Comparison of ENCODE assay signal across 24 cellular contexts in the genomic region with DNA sequence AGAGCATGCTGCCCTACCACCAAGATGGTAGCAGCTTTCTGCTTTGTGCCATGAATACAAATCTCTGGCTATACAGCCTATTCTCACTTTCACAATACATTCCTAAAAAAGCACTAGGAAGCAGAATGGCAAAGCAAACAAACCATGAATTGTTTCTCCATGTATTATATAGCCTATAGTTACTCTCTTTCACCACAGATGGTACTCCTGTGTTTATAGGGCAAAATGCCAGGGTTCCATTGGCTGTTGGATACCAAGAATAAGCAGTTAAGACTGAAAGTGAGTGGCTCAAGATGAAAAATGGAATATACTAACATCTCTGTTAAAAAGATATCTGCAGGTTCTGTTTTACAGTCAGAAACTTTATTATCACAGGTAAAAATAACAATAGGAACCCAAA. TPM values are rescaled to one million over a fixed set of nuclear protein-coding genes. Genes with fewer than 3 reads are reported as not detected.
DNase-seq lines count a peak whose midpoint lies in the region; ATAC-seq and TF ChIP-seq lines count a peak whose summit lies in the region.
"Had no signal": no experiment of that assay in that cellular context is flagged by ENCODE, and none has a peak within 500 bp of the region (broad histone marks: within the 10 kb centered on the region; RNA-seq: fewer than 3 reads in every experiment).

No MANE protein-coding gene starts in this region.

- intact Hi-C loops in CD4-positive, alpha-beta T cell (cut with DNase I, micrococcal nuclease) = no loop called here

- no peak for DNase-seq in CD4-positive, alpha-beta T cell
- peak; percentile 16 for DNase-seq in NCI-H146 treated with DMSO at 0.1 percent for 48 hours (lab: John Stamatoyannopoulos, UW; ENCODE audit: unreplicated experiment)
- peak; percentile 9 for DNase-seq in NCI-H774 (lab: John Stamatoyannopoulos, UW)
- peak; percentile 20 for DNase-seq in fibroblast of villous mesenchyme (ENCODE audit: low read depth)
- no peak for DNase-seq in NCI-H510A (lab: John Stamatoyannopoulos, UW)
- DNase-seq in NAMALWA (ENCODE audit: low spot score) = no peak
- no peak for DNase-seq in SJCRH30
- DNase-seq: activated effector memory CD4-positive, alpha-beta T cell treated with Interleukin-2 at 50 U/mL for 16 hours; amniotic stem cell; CD8-positive, alpha-beta memory T cell; head of caudate nucleus; islet precursor cell; Kasumi-1; midbrain; NCI-H187; retina; SHP77; stomach; WERI-Rb-1 had no signal

- no peak for TF ChIP-seq CTCF in CD4-positive, alpha-beta T cell (IDR thresholded peaks at IDR 0.05)
- no peak for TF ChIP-seq CTCF in fibroblast of villous mesenchyme (IDR thresholded peaks at IDR 0.05; ENCODE audit: insufficient read depth, low read depth, low read length)

- peaks cover 24% of the 10 kb centered on the region for H3K4me1 Mint-ChIP-seq in CD4-positive, alpha-beta T cell (ENCODE audit: low read depth)

- H3K27ac Mint-ChIP-seq in CD4-positive, alpha-beta T cell = peak overlapping the region; percentile 46
- H3K27ac Mint-ChIP-seq: T-helper 1 cell treated with Interleukin-12 subunit alpha and Interleukin-12 subunit beta and Interleukin-4 antibody, amounts not matched to agents 30 μg/mL and 1 μg/mL, for 36 hours had no signal

- no peaks in the 10 kb centered on the region for H3K9me3 Mint-ChIP-seq in CD4-positive, alpha-beta T cell
- H3K9me3 Mint-ChIP-seq: CD8-positive, alpha-beta memory T cell; T-helper 1 cell treated with Interleukin-12 subunit alpha and Interleukin-12 subunit beta and Interleukin-4 antibody, amounts not matched to agents 30 μg/mL and 1 μg/mL, for 36 hours had no signal

- CTCF ChIA-PET in CD4-positive, alpha-beta T cell (lab: Charles Lee) = no interaction called here

- H3K36me3 ChIP-seq in SJCRH30 = peaks cover 12% of the 10 kb centered on the region
- H3K36me3 ChIP-seq: vagina had no signal

- H3K27me3 ChIP-seq in CD4-positive, alpha-beta T cell (ENCODE audit: control insufficient read depth, insufficient read depth, low read length) = no peaks in the 10 kb centered on the region
- H3K27me3 ChIP-seq in SJCRH30 = no peaks in the 10 kb centered on the region
- H3K27me3 ChIP-seq: stomach, vagina had no signal

- H3K27me3 Mint-ChIP-seq in CD4-positive, alpha-beta T cell = no peaks in the 10 kb centered on the region
- H3K27me3 Mint-ChIP-seq: CD8-positive, alpha-beta memory T cell had no signal

- H3K9me3 ChIP-seq in CD4-positive, alpha-beta T cell (ENCODE audit: control insufficient read depth, low read length) = no peaks in the 10 kb centered on the region
- no peaks in the 10 kb centered on the region for H3K9me3 ChIP-seq in SJCRH30 (replicated peaks)
- H3K9me3 ChIP-seq: stomach, vagina had no signal

- H3K4me3 ChIP-seq in fibroblast of villous mesenchyme (ENCODE audit: low read depth, low read length) (no peak overlapping the region), SJCRH30 (no peak overlapping the region)
- H3K4me3 ChIP-seq: stomach, vagina had no signal

- ATAC-seq in CD4-positive, alpha-beta T cell (ENCODE audit: poor library complexity) = no peak
- no peak for ATAC-seq in HG03378 (IDR thresholded peaks at IDR 0.05; ENCODE audit: unreplicated experiment)

- POLR2A ChIA-PET in CD4-positive, alpha-beta T cell (lab: Charles Lee) = no interaction called here

- H3K4me1 ChIP-seq in SJCRH30 = no peaks in the 10 kb centered on the region

- H3K4me3 Mint-ChIP-seq in CD4-positive, alpha-beta T cell = no peak overlapping the region
- H3K4me3 Mint-ChIP-seq: CD8-positive, alpha-beta memory T cell; T-helper 1 cell treated with Interleukin-12 subunit alpha and Interleukin-12 subunit beta and Interleukin-4 antibody, amounts not matched to agents 30 μg/mL and 1 μg/mL, for 36 hours had no signal

- no peak overlapping the region for H3K27ac ChIP-seq in CD4-positive, alpha-beta T cell (ENCODE audit: low read depth, low read length)
- H3K27ac ChIP-seq in SJCRH30 = no peak overlapping the region
- H3K27ac ChIP-seq: epithelial cell of prostate, vagina, WERI-Rb-1 had no signal

- peaks cover 42% of the 10 kb centered on the region for H3K36me3 Mint-ChIP-seq in CD4-positive, alpha-beta T cell (ENCODE audit: low read depth)

RNA-seq across cellular contexts. Expression of gene ARF3, which starts 11.1 kb away (rescaled TPM):
- 10 to 100 TPM; 32.0 to 34.6 TPM for total RNA-seq in CD4-positive, alpha-beta T cell
- 49.3 and 68.2 TPM in 2 replicates for total RNA-seq in fibroblast of villous mesenchyme
- 80.9 and 82.1 TPM in 2 replicates for total RNA-seq in SJCRH30 (2014; rRNA removed; shearing (Covaris generic))

RNA-seq across cellular contexts. Expression of gene FKBP11, which starts 20.9 kb away (rescaled TPM):
- total RNA-seq in CD4-positive, alpha-beta T cell = 10 to 100 TPM; 82.3 to 85.9 TPM
- total RNA-seq in fibroblast of villous mesenchyme = 21.9 and 25.5 TPM in 2 replicates
- total RNA-seq in SJCRH30 (2014; rRNA removed; shearing (Covaris generic)) = 6.5 and 8.6 TPM in 2 replicates

RNA-seq across cellular contexts. Expression of gene WNT10B, which starts 25.3 kb away (rescaled TPM):
- 10 to 100 TPM; 10.8 TPM for total RNA-seq in CD4-positive, alpha-beta T cell
- total RNA-seq in fibroblast of villous mesenchyme = not detected in 2 replicates
- 2.8 and 3.0 TPM in 2 replicates for total RNA-seq in SJCRH30 (2014; rRNA removed; shearing (Covaris generic))

RNA-seq across cellular contexts. Expression of gene WNT1, which starts 31.9 kb away (rescaled TPM):
- total RNA-seq in CD4-positive, alpha-beta T cell = 1 to 10 TPM; 1.8 to 2.7 TPM
- not detected in 2 replicates for total RNA-seq in fibroblast of villous mesenchyme
- not detected in 2 replicates for total RNA-seq in SJCRH30 (2014; rRNA removed; shearing (Covaris generic))
- total RNA-seq: CD8-positive, alpha-beta memory T cell; H1; stomach; vagina had no signal

RNA-seq across cellular contexts. Expression of gene DDN, which starts 53.0 kb away (rescaled TPM):
- total RNA-seq in CD4-positive, alpha-beta T cell = under 1 TPM; 0.30 to 0.47 TPM
- total RNA-seq in fibroblast of villous mesenchyme = under 0.01 and 0.32 TPM in 2 replicates
- 5.0 and 5.5 TPM in 2 replicates for total RNA-seq in SJCRH30 (2014; rRNA removed; shearing (Covaris generic))
- total RNA-seq: vagina had no signal

Comparison
In these comparisons a context has a peak if more than half of its experiments do, and no peak if none do; other contexts are left out.
1. DNase-seq: peak in NCI-H146 treated with DMSO at 0.1 percent for 48 hours (single experiment), NCI-H774 (single experiment) and fibroblast of villous mesenchyme (single experiment); none in CD4-positive, alpha-beta T cell (0 of 10), NCI-H510A (single experiment), NAMALWA (single experiment) and SJCRH30 (0 of 2).